In genomic region chr14:99441157-99441870, GRCh38 we compare ENCODE assay signal across 9 cellular contexts. TPM values are rescaled to one million over a fixed set of nuclear protein-coding genes. Genes with fewer than 3 reads are reported as not detected.
DNase-seq lines count a peak whose midpoint lies in the region; ATAC-seq, FAIRE-seq and TF ChIP-seq lines count a peak whose summit lies in the region.
"Had no signal": no experiment of that assay in that cellular context is flagged by ENCODE, and none has a peak within 500 bp of the region (broad histone marks: within the 10 kb centered on the region; RNA-seq: fewer than 3 reads in every experiment).

No MANE protein-coding gene starts in this region.

- no peak for FAIRE-seq in H54 (lab: Jason Lieb, UNC)

- ATAC-seq in foreskin keratinocyte = no peak
- ATAC-seq in stimulated activated naive B cell treated with anti-CD40 and anti-IgM and Interleukin-4, amounts not matched to agents 10 μg/mL and 1 μg/mL and 100 μg/mL, for 72 hours (replicated peaks) = peak in 1 of 2 donors; percentile 62

- no peak overlapping the region for H3K4me3 ChIP-seq in cardiac muscle cell
- no peak overlapping the region for H3K4me3 ChIP-seq in right atrium auricular region
- H3K4me3 ChIP-seq in WI38 (ENCODE audit: low read depth, low read length) = no peak overlapping the region

- peak overlapping the region; percentile 15 for H3K27ac ChIP-seq in cardiac muscle cell
- H3K27ac ChIP-seq in right atrium auricular region = no peak overlapping the region
- no peak overlapping the region for H3K27ac ChIP-seq in foreskin keratinocyte

- no peaks in the 10 kb centered on the region for H3K27me3 ChIP-seq in cardiac muscle cell
- no peaks in the 10 kb centered on the region for H3K27me3 ChIP-seq in right atrium auricular region
- H3K27me3 ChIP-seq in foreskin keratinocyte = no peaks in the 10 kb centered on the region

- no peaks in the 10 kb centered on the region for H3K36me3 ChIP-seq in cardiac muscle cell
- peaks cover 45% of the 10 kb centered on the region for H3K36me3 ChIP-seq in right atrium auricular region

- DNase-seq in cardiac muscle cell (ENCODE audit: low read depth in 1 of 2, low spot score in 1 of 2) (peak; percentile 9 to 61), right atrium auricular region (ENCODE audit: low spot score) (no peak), foreskin keratinocyte (no peak), H54 (ENCODE audit: insufficient read length, low spot score) (no peak), GM20000 (ENCODE audit: low spot score) (no peak)
- DNase-seq in stimulated activated naive B cell treated with anti-CD40 and anti-IgM and Interleukin-4, amounts not matched to agents 10 μg/mL and 1 μg/mL and 100 μg/mL, for 72 hours = no peak
- no peak for DNase-seq in stimulated activated CD4-positive, alpha-beta T cell treated with anti-CD3 and anti-CD28 coated beads, Interleukin-4, amount 100 ng/mL, for 1 hour
- DNase-seq: GOT3 had no signal

- peak; percentile 16 for TF ChIP-seq CTCF in cardiac muscle cell (IDR thresholded peaks at IDR 0.05; ENCODE audit: low read depth, low read length)
- no peak for TF ChIP-seq CTCF in right atrium auricular region (IDR thresholded peaks at IDR 0.05)
- peak; percentile 12; the same call in 1 of the 2 replicates for TF ChIP-seq CTCF in WI38 (IDR thresholded peaks at IDR 0.05; ENCODE audit: low read depth, low read length)
- peak; percentile 20 for TF ChIP-seq CTCF in foreskin keratinocyte (conservative IDR thresholded peaks at IDR 0.05)
- TF ChIP-seq CTCF in GM20000 (IDR thresholded peaks at IDR 0.05; ENCODE audit: extremely low read depth, missing control alignments) = no peak

- H3K9me3 ChIP-seq in cardiac muscle cell (ENCODE audit: low read depth) = no peaks in the 10 kb centered on the region
- H3K9me3 ChIP-seq in right atrium auricular region = no peaks in the 10 kb centered on the region

- peak overlapping the region; percentile 68 for H3K27ac Mint-ChIP-seq in stimulated activated naive B cell treated with anti-CD40 and anti-IgM and Interleukin-4, amounts not matched to agents 10 μg/mL and 1 μg/mL and 100 μg/mL, for 72 hours

- H3K4me3 Mint-ChIP-seq in stimulated activated naive B cell treated with anti-CD40 and anti-IgM and Interleukin-4, amounts not matched to agents 10 μg/mL and 1 μg/mL and 100 μg/mL, for 72 hours = peak overlapping the region in 1 of 2 donors; percentile 49

- H3K4me1 Mint-ChIP-seq in stimulated activated naive B cell treated with anti-CD40 and anti-IgM and Interleukin-4, amounts not matched to agents 10 μg/mL and 1 μg/mL and 100 μg/mL, for 72 hours = peaks cover 28 to 31% of the 10 kb centered on the region in 2 donors

- no peaks in the 10 kb centered on the region for H3K27me3 Mint-ChIP-seq in stimulated activated naive B cell treated with anti-CD40 and anti-IgM and Interleukin-4, amounts not matched to agents 10 μg/mL and 1 μg/mL and 100 μg/mL, for 72 hours

- H3K36me3 Mint-ChIP-seq in stimulated activated naive B cell treated with anti-CD40 and anti-IgM and Interleukin-4, amounts not matched to agents 10 μg/mL and 1 μg/mL and 100 μg/mL, for 72 hours = peaks cover 44 to 70% of the 10 kb centered on the region in 2 donors

- TF ChIP-seq POLR2A in H54 (IDR thresholded peaks at IDR 0.05; ENCODE audit: low read depth, low read length) = no peak

- H3K4me1 ChIP-seq in cardiac muscle cell (ENCODE audit: low read depth) (no peaks in the 10 kb centered on the region), right atrium auricular region (peaks cover 0 to 9% of the 10 kb centered on the region in 2 donors), foreskin keratinocyte (no peaks in the 10 kb centered on the region)

- peaks cover 0 to 3% of the 10 kb centered on the region in 2 donors for H3K9me3 Mint-ChIP-seq in stimulated activated naive B cell treated with anti-CD40 and anti-IgM and Interleukin-4, amounts not matched to agents 10 μg/mL and 1 μg/mL and 100 μg/mL, for 72 hours

RNA-seq across cellular contexts. Expression of gene SETD3, which starts 39.3 kb away (rescaled TPM):
- 59.4 and 67.5 TPM in 2 replicates for total RNA-seq in cardiac muscle cell
- polyA plus RNA-seq in cardiac muscle cell = 60.1 and 71.4 TPM in 2 replicates
- 100 to 1,000 TPM in 1 of 2 donors, 10 to 100 TPM in 1; 84.2 to 114 TPM for total RNA-seq in right atrium auricular region
- total RNA-seq in foreskin keratinocyte = 54.1 and 58.8 TPM in 2 replicates
- 24.3 and 30.3 TPM in 2 replicates for polyA plus RNA-seq in foreskin keratinocyte

RNA-seq across cellular contexts. Expression of gene CCNK, which starts 39.9 kb away (rescaled TPM):
- total RNA-seq in cardiac muscle cell = 14.2 and 17.3 TPM in 2 replicates
- 13.3 and 13.7 TPM in 2 replicates for polyA plus RNA-seq in cardiac muscle cell
- 10 to 100 TPM; 13.9 to 17.1 TPM for total RNA-seq in right atrium auricular region
- total RNA-seq in foreskin keratinocyte = 41.3 and 47.5 TPM in 2 replicates
- polyA plus RNA-seq in foreskin keratinocyte = 24.8 and 27.6 TPM in 2 replicates

Comparison
In these comparisons a context has a peak if more than half of its experiments do, and no peak if none do; other contexts are left out.
1. DNase-seq: peak in cardiac muscle cell (2 of 2); none in right atrium auricular region (single experiment), foreskin keratinocyte (0 of 2), stimulated activated naive B cell treated with anti-CD40 and anti-IgM and Interleukin-4, amounts not matched to agents 10 μg/mL and 1 μg/mL and 100 μg/mL, for 72 hours (single experiment), stimulated activated CD4-positive, alpha-beta T cell treated with anti-CD3 and anti-CD28 coated beads, Interleukin-4, amount 100 ng/mL, for 1 hour (single experiment), H54 (single experiment) and GM20000 (single experiment).
2. CTCF ChIP-seq: peak in cardiac muscle cell (single experiment), WI38 (single experiment) and foreskin keratinocyte (single experiment); none in right atrium auricular region (0 of 2) and GM20000 (single experiment).